ENCODE assay signal across 1 cellular context in the genomic region with DNA sequence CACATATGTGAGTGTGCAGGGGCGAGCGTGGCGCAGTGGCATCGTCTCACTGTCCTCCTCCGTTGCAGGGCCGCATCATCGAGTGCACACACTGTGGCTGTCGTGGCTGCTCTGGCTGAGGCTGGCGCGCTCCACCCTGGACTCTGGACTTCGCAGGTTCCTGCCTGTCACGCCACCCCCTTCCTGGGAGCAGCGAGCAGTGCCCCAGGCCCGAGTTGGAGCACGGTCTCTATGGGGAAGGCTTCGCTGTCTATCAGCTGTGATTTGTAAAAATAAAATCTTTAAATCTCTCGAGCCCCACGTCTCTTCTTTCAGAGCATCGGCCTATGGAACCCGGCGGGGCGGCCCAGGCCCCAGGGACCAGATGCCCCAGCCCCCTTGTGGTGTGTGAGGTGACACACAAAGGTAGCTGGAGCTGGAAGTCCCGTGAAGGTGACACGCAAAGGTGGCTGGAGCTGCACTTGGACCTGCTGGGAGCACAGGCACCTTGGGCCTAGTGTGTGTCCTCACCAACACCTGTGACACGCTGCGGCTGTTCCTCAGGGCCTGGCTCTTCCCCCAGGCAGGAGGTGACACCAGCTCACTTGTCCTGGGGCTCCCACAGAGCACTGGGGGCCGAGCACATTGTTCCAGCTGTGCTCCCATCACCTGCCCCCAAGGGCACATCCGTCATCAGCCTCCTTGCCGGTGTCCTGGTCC.
TF ChIP-seq lines count a peak whose summit lies in the region.

No MANE protein-coding gene starts in this region.

TF ChIP-seq in K562, 482 proteins besides CTCF, POLR2A, EP300 and RAD21:
- TF ChIP-seq ARID2 (IDR thresholded peaks at IDR 0.05): no peak
- TF ChIP-seq ARID1B (IDR thresholded peaks at IDR 0.05): no peak
- TF ChIP-seq POLR2B (IDR thresholded peaks at IDR 0.05; ENCODE audit: low read depth, partially characterized antibody): peak; percentile 40
- peak; percentile 66 for TF ChIP-seq RBFOX2 (IDR thresholded peaks at IDR 0.05; ENCODE audit: low read depth, low read length)
- TF ChIP-seq SUPT5H (IDR thresholded peaks at IDR 0.05): 0 out of 2 replicates have a peak, but pooled peaks have one; percentile 30
- 0 out of 2 replicates have a peak, but pooled peaks have one; percentile 7 for TF ChIP-seq POLR2AphosphoS5 (IDR thresholded peaks at IDR 0.05; ENCODE audit: control insufficient read depth, insufficient read depth, low read depth, low read length)
- no peak for TF ChIP-seq ZNF586 (CRISPR knock-in tag; conservative IDR thresholded peaks at IDR 0.05)
- TF ChIP-seq FIP1L1 (IDR thresholded peaks at IDR 0.05; ENCODE audit: low read depth, low read length, poor library complexity, severe bottlenecking): peak; percentile 21
- TF ChIP-seq POLR2G (IDR thresholded peaks at IDR 0.05; ENCODE audit: low read depth, low read length): peak; percentile 69
